Comparison of ENCODE assay signal across 1 cellular context in genomic region chr15:30225233-30225891, GRCh38.
A peak's percentile ranks its signal among the peaks of the same experiment; 100 is the strongest.
TF ChIP-seq lines count a peak whose summit lies in the region.

No MANE protein-coding gene starts in this region.

TF ChIP-seq in endothelial cell of umbilical vein, 7 proteins besides CTCF, POLR2A, EP300 and RAD21:
- TF ChIP-seq EZH2 (IDR thresholded peaks at IDR 0.05; ENCODE audit: borderline replicate concordance, low read depth, low read length, severe bottlenecking) = peak; percentile 32
